15 cellular contexts compared by ENCODE assay signal in genomic region chr10:4851846-4852245, GRCh38. TPM values are rescaled to one million over a fixed set of nuclear protein-coding genes. Genes with fewer than 3 reads are reported as not detected.
DNase-seq lines count a peak whose midpoint lies in the region; ATAC-seq, FAIRE-seq and TF ChIP-seq lines count a peak whose summit lies in the region.
"Had no signal": no experiment of that assay in that cellular context is flagged by ENCODE, and none has a peak within 500 bp of the region (broad histone marks: within the 10 kb centered on the region; RNA-seq: fewer than 3 reads in every experiment).

No MANE protein-coding gene starts in this region.

- DNase-seq in LNCaP clone FGC (ENCODE audit: low read depth) (peak; percentile 63), body of pancreas (peak; percentile 75 to 90 (median 76)), gastrocnemius medialis (peak in 1 of 2 donors; percentile 24), amniotic stem cell (lab: John Stamatoyannopoulos, UW) (no peak), small intestine (no peak), Peyer's patch (no peak)
- DNase-seq: Kasumi-1; naive thymus-derived CD8-positive, alpha-beta T cell; NCI-H345; stimulated activated naive CD8-positive, alpha-beta T cell treated with anti-CD3 and anti-CD28 coated beads, Interleukin-15, Interleukin-2, amounts not matched to agents 100 U/mL and 50 U/mL, for 24 hours had no signal

- TF ChIP-seq POLR2A in body of pancreas (IDR thresholded peaks at IDR 0.05): no peak
- no peak for TF ChIP-seq POLR2A in gastrocnemius medialis (IDR thresholded peaks at IDR 0.05)
- TF ChIP-seq POLR2A in Peyer's patch (IDR thresholded peaks at IDR 0.05): no peak

- no peak for TF ChIP-seq CTCF in LNCaP clone FGC (IDR thresholded peaks at IDR 0.05; ENCODE audit: control insufficient read depth, extremely low read depth, insufficient read depth)
- TF ChIP-seq CTCF in body of pancreas (IDR thresholded peaks at IDR 0.05): peak in 1 of 7 experiments; percentile 3
- TF ChIP-seq CTCF in gastrocnemius medialis (IDR thresholded peaks at IDR 0.05 in 4 of 5, conservative IDR thresholded peaks at IDR 0.05 in 1 of 5): no peak
- TF ChIP-seq CTCF in Peyer's patch (IDR thresholded peaks at IDR 0.05): no peak

- WGBS in body of pancreas, 2 donors: 11 to 29% methylated on average over 6 of the region's 6 CpGs
- 66 to 69% (median 67%) methylated on average over 6 of the region's 6 CpGs for WGBS in small intestine, 3 donors

- H3K36me3 ChIP-seq in body of pancreas (replicated peaks in 1 of 2; ENCODE audit: insufficient read depth in 1 of 2, low read depth in 2 of 2) (no peaks in the 10 kb centered on the region), gastrocnemius medialis (no peaks in the 10 kb centered on the region), small intestine (ENCODE audit: control insufficient read depth in 2 of 2, insufficient read depth in 2 of 2, low read length in 2 of 2) (no peaks in the 10 kb centered on the region), Peyer's patch (no peaks in the 10 kb centered on the region)

- H3K27ac ChIP-seq in body of pancreas: peak overlapping the region; percentile 41 to 85 (median 64)
- peak overlapping the region in 3 of 4 donors; percentile 1 to 48 (median 36) for H3K27ac ChIP-seq in gastrocnemius medialis
- no peak overlapping the region for H3K27ac ChIP-seq in small intestine (ENCODE audit: low read depth in 1 of 2, low read length in 1 of 2)
- H3K27ac ChIP-seq in Peyer's patch: no peak overlapping the region
- H3K27ac ChIP-seq: RWPE1 had no signal

- in situ Hi-C loops in gastrocnemius medialis (cut with MboI; ENCODE audit: low sequenced_read_pairs in 4 of 4): loop anchor here (5.0 to 25.0 kb wide), 5 partner anchors 133 to 433 kb away; partner anchors contain the start of gene AKR1C3 (in 2 of the 4)

- intact Hi-C loops in body of pancreas (cut with DNase I) (no loop called here), gastrocnemius medialis (cut with DNase I; ENCODE audit: low total_unique reads) (loop anchor here (2.0 kb wide), 2 partner anchors 91 to 583 kb away; no protein-coding TSS in a partner anchor)

- ATAC-seq in body of pancreas (peak; percentile 80), gastrocnemius medialis (no peak), SK-N-SH treated with all-trans-retinoic acid at 6 μM for 48 hours (no peak)
- ATAC-seq: naive thymus-derived CD8-positive, alpha-beta T cell; stimulated activated naive CD8-positive, alpha-beta T cell treated with anti-CD3 and anti-CD28 coated beads, Interleukin-15, Interleukin-2, amounts not matched to agents 100 U/mL and 50 U/mL, for 24 hours; WTC11 had no signal

- H3K4me1 ChIP-seq in body of pancreas (peaks cover 41% of the 10 kb centered on the region), gastrocnemius medialis (peaks cover 4 to 9% of the 10 kb centered on the region in 2 donors), small intestine (ENCODE audit: control insufficient read depth in 2 of 2, insufficient read depth in 1 of 2, low read depth in 1 of 2, low read length in 1 of 2) (no peaks in the 10 kb centered on the region), Peyer's patch (no peaks in the 10 kb centered on the region)

- no peaks in the 10 kb centered on the region for H3K27me3 ChIP-seq in body of pancreas
- H3K27me3 ChIP-seq in gastrocnemius medialis: no peaks in the 10 kb centered on the region
- H3K27me3 ChIP-seq in small intestine (ENCODE audit: control insufficient read depth in 2 of 2, insufficient read depth in 2 of 2, low read length in 2 of 2): no peaks in the 10 kb centered on the region
- no peaks in the 10 kb centered on the region for H3K27me3 ChIP-seq in Peyer's patch

- peak; percentile 89 for FAIRE-seq in islet of Langerhans (lab: Jason Lieb, UNC)
- no peak for FAIRE-seq in small intestine (lab: Jason Lieb, UNC)

- no peaks in the 10 kb centered on the region for H3K9me3 ChIP-seq in body of pancreas
- no peaks in the 10 kb centered on the region for H3K9me3 ChIP-seq in gastrocnemius medialis
- no peaks in the 10 kb centered on the region for H3K9me3 ChIP-seq in small intestine (ENCODE audit: control insufficient read depth, low read depth)
- H3K9me3 ChIP-seq in Peyer's patch: no peaks in the 10 kb centered on the region

- no peak overlapping the region for H3K4me3 ChIP-seq in LNCaP clone FGC (ENCODE audit: low read depth, low read length)
- H3K4me3 ChIP-seq in body of pancreas: no peak overlapping the region
- H3K4me3 ChIP-seq in gastrocnemius medialis: no peak overlapping the region
- H3K4me3 ChIP-seq in small intestine (ENCODE audit: low read depth in 1 of 2, low read length in 2 of 2): no peak overlapping the region
- H3K4me3 ChIP-seq in Peyer's patch: no peak overlapping the region
- H3K4me3 ChIP-seq: lung had no signal

TF ChIP-seq in SK-N-SH treated with all-trans-retinoic acid at 6 μM for 48 hours, 23 proteins besides CTCF, POLR2A, EP300 and RAD21:
- TF ChIP-seq BACH2 (CRISPR knock-in tag; IDR thresholded peaks at IDR 0.05; ENCODE audit: borderline replicate concordance) (no peak), SNAI2 (CRISPR knock-in tag; IDR thresholded peaks at IDR 0.05) (no peak), ARNTL (CRISPR knock-in tag; IDR thresholded peaks at IDR 0.05; ENCODE audit: borderline replicate concordance, low read depth) (no peak), TSHZ2 (CRISPR knock-in tag; IDR thresholded peaks at IDR 0.05) (no peak), RARB (CRISPR knock-in tag; IDR thresholded peaks at IDR 0.05) (no peak), TOX (CRISPR knock-in tag; IDR thresholded peaks at IDR 0.05; ENCODE audit: borderline replicate concordance) (no peak), ZC3H10 (CRISPR knock-in tag; IDR thresholded peaks at IDR 0.05) (no peak), ZNF565 (CRISPR knock-in tag; conservative IDR thresholded peaks at IDR 0.05; ENCODE audit: low read depth) (no peak), ZFP3 (CRISPR knock-in tag; IDR thresholded peaks at IDR 0.05) (no peak), CSDC2 (CRISPR knock-in tag; IDR thresholded peaks at IDR 0.05) (no peak), ZNF70 (CRISPR knock-in tag; IDR thresholded peaks at IDR 0.05) (no peak), CSRNP3 (CRISPR knock-in tag; IDR thresholded peaks at IDR 0.05) (no peak), TCF4 (CRISPR knock-in tag; IDR thresholded peaks at IDR 0.05; ENCODE audit: borderline replicate concordance) (no peak), GLIS3 (CRISPR knock-in tag; IDR thresholded peaks at IDR 0.05) (no peak), POU6F1 (CRISPR knock-in tag; IDR thresholded peaks at IDR 0.05; ENCODE audit: borderline replicate concordance, low read depth) (no peak), ISL1 (CRISPR knock-in tag; IDR thresholded peaks at IDR 0.05) (no peak), ZFP30 (CRISPR knock-in tag; IDR thresholded peaks at IDR 0.05) (no peak), ESRRG (CRISPR knock-in tag; IDR thresholded peaks at IDR 0.05) (no peak)

RNA-seq across cellular contexts. Expression of gene AKR1E2, which starts 25.8 kb away (rescaled TPM):
- total RNA-seq in body of pancreas: 10 to 100 TPM in 1 of 2 donors, under 1 TPM in 1; 0.26 to 14.5 TPM
- 1 to 10 TPM in 3 of 4 donors, not detected in 1; 2.1 to 6.7 (median 5.5) TPM for total RNA-seq in gastrocnemius medialis
- polyA plus RNA-seq in small intestine: 1 to 10 TPM in 1 of 3 donors, under 1 TPM in 1, not detected in 1; 0.89 to 3.2 TPM
- 10 to 100 TPM in 1 of 4 donors, 1 to 10 TPM in 3; 2.0 to 59.4 (median 3.6) TPM for total RNA-seq in Peyer's patch

Comparison
In these comparisons a context has a peak if more than half of its experiments do, and no peak if none do; other contexts are left out.
1. DNase-seq: peak in LNCaP clone FGC (single experiment) and body of pancreas (4 of 4); none in amniotic stem cell (single experiment), small intestine (single experiment) and Peyer's patch (0 of 3).
2. H3K27ac ChIP-seq: peak in body of pancreas (4 of 4) and gastrocnemius medialis (3 of 4); none in small intestine (0 of 2) and Peyer's patch (0 of 4).